ENCODE assay signal across 8 cellular contexts in the genomic region with DNA sequence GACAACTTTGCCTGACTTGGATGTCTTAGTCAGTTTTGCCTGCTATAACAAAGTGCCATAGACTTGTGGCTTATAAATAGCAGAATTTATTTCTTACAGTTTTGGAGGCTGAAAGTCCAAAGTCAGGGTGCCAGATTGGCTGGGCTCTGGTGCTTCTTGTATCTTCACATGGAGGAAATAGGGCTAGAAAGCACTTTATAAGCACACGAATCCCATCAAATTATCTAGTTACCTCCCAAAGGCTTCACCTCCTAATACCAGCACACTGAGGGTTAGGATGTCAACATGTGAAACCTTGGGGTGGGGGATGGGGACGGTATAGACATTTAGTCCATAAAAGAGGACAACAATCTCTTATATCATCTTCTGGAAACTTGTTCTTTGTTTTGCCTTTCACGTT.
"Had no signal": no experiment of that assay in that cellular context is flagged by ENCODE, and none has a peak within 500 bp of the region (broad histone marks: within the 10 kb centered on the region; RNA-seq: fewer than 3 reads in every experiment).

No MANE protein-coding gene starts in this region.

- H3K27ac ChIP-seq: HL-60, KMS-11 had no signal

- H3K4me1 ChIP-seq: HAP-1 had no signal

- FAIRE-seq: HepG2 had no signal

- H3K36me3 ChIP-seq: HAP-1 had no signal

- H2AFZ ChIP-seq: GM23338 had no signal

- H3K4me3 ChIP-seq: GM23338, HAP-1 had no signal

- H3K9ac ChIP-seq: KMS-11 had no signal

- H3K4me2 ChIP-seq: GM23338, KMS-11 had no signal

- DNase-seq: H7, HFFc6, KBM-7 had no signal

- H3K9me3 ChIP-seq: HAP-1 had no signal
